19 cellular contexts compared by ENCODE assay signal in the genomic region with DNA sequence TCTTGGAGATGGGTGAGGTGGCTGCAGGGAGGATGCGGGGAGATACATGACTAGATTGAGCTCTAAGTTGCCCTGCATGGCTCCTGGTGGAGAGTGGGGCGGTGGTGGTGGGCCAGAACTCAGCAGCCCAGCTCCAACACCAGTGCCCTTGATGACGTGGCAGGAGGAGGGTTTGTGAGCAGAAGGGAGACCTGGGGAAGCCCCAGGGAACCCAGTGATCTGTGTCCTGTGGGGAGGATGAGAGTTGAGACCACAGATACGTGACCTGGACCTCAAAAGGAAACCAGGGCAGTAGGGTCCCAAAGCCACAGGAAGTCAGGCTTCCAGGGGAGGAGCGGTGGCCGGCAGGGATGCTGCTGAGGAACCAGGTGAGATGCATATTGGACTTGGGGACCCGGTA.
DNase-seq lines count a peak whose midpoint lies in the region; ATAC-seq, FAIRE-seq and TF ChIP-seq lines count a peak whose summit lies in the region.
"Had no signal": no experiment of that assay in that cellular context is flagged by ENCODE, and none has a peak within 500 bp of the region (broad histone marks: within the 10 kb centered on the region; RNA-seq: fewer than 3 reads in every experiment).

No MANE protein-coding gene starts in this region.

- peak; percentile 88 for ATAC-seq in GM18907 (IDR thresholded peaks at IDR 0.05; ENCODE audit: unreplicated experiment)
- peak; percentile 63 for ATAC-seq in GM21723 (IDR thresholded peaks at IDR 0.05; ENCODE audit: unreplicated experiment)
- peak; percentile 61 for ATAC-seq in HG03342 (IDR thresholded peaks at IDR 0.05; ENCODE audit: unreplicated experiment)
- ATAC-seq: activated naive CD4-positive, alpha-beta T cell treated with anti-CD3 and anti-CD28 coated beads, Interleukin-2, amount 50 U/mL, for 72 hours; esophagus mucosa had no signal

- H3K36me3 Mint-ChIP-seq in endothelial cell (ENCODE audit: low read depth, unreplicated experiment), result peaks cover 14% of the 10 kb centered on the region
- H3K36me3 Mint-ChIP-seq: activated naive CD4-positive, alpha-beta T cell treated with anti-CD3 and anti-CD28 coated beads, Interleukin-2, amount 50 U/mL, for 72 hours; naive B cell had no signal

- DNase-seq in endothelial cell (ENCODE audit: low spot score) (no peak), amniotic stem cell (lab: John Stamatoyannopoulos, UW) (no peak), GM19239 (ENCODE audit: insufficient read length, low spot score) (no peak), NCI-H524 treated with DMSO at 0.1 percent for 48 hours (lab: John Stamatoyannopoulos, UW) (no peak)
- no peak for DNase-seq in stimulated activated CD4-positive, alpha-beta T cell treated with anti-CD3 and anti-CD28 coated beads, Interleukin-1b, Interleukin-23, amount 100 ng/mL, for 48 hours
- DNase-seq: activated CD4-positive, alpha-beta T cell treated with anti-CD3 and anti-CD28 coated beads for 4 hours; brain microvascular endothelial cell; Calu3; H7; naive B cell; NCI-H510A treated with DMSO at 0.1 percent for 48 hours; stimulated activated CD4-positive, alpha-beta T cell treated with anti-CD3 and anti-CD28 coated beads, Interleukin-4, amount 100 ng/mL, for 24 hours; tibial artery had no signal

- H3K4me1 Mint-ChIP-seq in endothelial cell (ENCODE audit: unreplicated experiment), result no peaks in the 10 kb centered on the region

- peaks cover 30% of the 10 kb centered on the region for H3K9me3 Mint-ChIP-seq in endothelial cell (ENCODE audit: unreplicated experiment)

- no peak overlapping the region for H3K27ac Mint-ChIP-seq in endothelial cell (ENCODE audit: unreplicated experiment)
- H3K27ac Mint-ChIP-seq: activated naive CD4-positive, alpha-beta T cell treated with anti-CD3 and anti-CD28 coated beads, Interleukin-2, amount 50 U/mL, for 72 hours had no signal

- H3K4me3 Mint-ChIP-seq in endothelial cell (ENCODE audit: unreplicated experiment), result peak overlapping the region; percentile 39
- H3K4me3 Mint-ChIP-seq: naive B cell had no signal

- no peak for TF ChIP-seq CTCF in endothelial cell (IDR thresholded peaks at IDR 0.05; ENCODE audit: unreplicated experiment)

- FAIRE-seq in GM19239 (lab: Jason Lieb, UNC), result no peak
- FAIRE-seq: GM12891 had no signal

- H3K27me3 Mint-ChIP-seq in endothelial cell (ENCODE audit: unreplicated experiment), result peaks cover 4% of the 10 kb centered on the region
